9 cellular contexts compared by ENCODE assay signal in the genomic region with DNA sequence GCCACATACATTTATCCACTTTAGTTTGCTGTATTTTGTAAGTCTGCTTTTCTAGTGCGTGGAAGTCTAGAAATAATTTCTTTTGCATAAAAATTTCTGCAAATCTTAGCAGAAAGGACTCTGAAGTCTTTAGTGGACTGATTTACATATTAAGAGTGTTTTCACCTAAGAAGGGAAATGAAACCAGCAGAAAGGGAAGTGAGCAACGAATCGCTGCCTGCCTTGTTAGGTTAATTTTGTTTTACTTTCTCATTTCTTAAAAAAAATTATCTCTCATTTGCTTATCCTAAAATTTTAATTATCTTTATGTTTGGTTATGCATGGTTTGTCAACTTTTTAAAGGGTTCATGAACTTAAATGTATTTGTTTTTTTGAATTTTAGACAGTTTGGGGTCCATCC. TPM values are rescaled to one million over a fixed set of nuclear protein-coding genes. Genes with fewer than 3 reads are reported as not detected.
A peak's percentile ranks its signal among the peaks of the same experiment; 100 is the strongest.
DNase-seq lines count a peak whose midpoint lies in the region; ATAC-seq and TF ChIP-seq lines count a peak whose summit lies in the region.
"Had no signal": no experiment of that assay in that cellular context is flagged by ENCODE, and none has a peak within 500 bp of the region (broad histone marks: within the 10 kb centered on the region; RNA-seq: fewer than 3 reads in every experiment).

No MANE protein-coding gene starts in this region.

- H2BK12ac ChIP-seq in neuronal stem cell (ENCODE audit: low read length): no peak overlapping the region

- no peak overlapping the region for H2BK15ac ChIP-seq in neuronal stem cell (ENCODE audit: low read length)

- H4K91ac ChIP-seq in neuronal stem cell (ENCODE audit: low read depth, low read length, poor library complexity): no peak overlapping the region

- H3K36me3 Mint-ChIP-seq in activated naive CD8-positive, alpha-beta T cell treated with anti-CD3 and anti-CD28 coated beads for 36 hours: peaks cover 38% of the 10 kb centered on the region

- H3K9me3 Mint-ChIP-seq in activated naive CD8-positive, alpha-beta T cell treated with anti-CD3 and anti-CD28 coated beads for 36 hours: no peaks in the 10 kb centered on the region

- no peaks in the 10 kb centered on the region for H3K9me3 ChIP-seq in neuronal stem cell (replicated peaks in 1 of 2; ENCODE audit: control insufficient read depth in 2 of 2, insufficient read depth in 1 of 2, low read depth in 1 of 2, low read length in 2 of 2)

- peak overlapping the region; percentile 95 for H3K27ac Mint-ChIP-seq in activated naive CD8-positive, alpha-beta T cell treated with anti-CD3 and anti-CD28 coated beads for 36 hours

- no peak overlapping the region for H3K27ac ChIP-seq in neuronal stem cell (replicated peaks; ENCODE audit: low read length)
- H3K27ac ChIP-seq: KMS-11 had no signal

- no peak overlapping the region for H3K23ac ChIP-seq in neuronal stem cell (ENCODE audit: low read depth, low read length, poor library complexity)

- H3K4me1 ChIP-seq in neuronal stem cell (ENCODE audit: control insufficient read depth in 2 of 2, insufficient read depth in 1 of 2, low read depth in 1 of 2, low read length in 2 of 2): peaks cover 0 to 9% of the 10 kb centered on the region in 2 donors

- peak; percentile 70 for DNase-seq in GM12865 (ENCODE audit: low read depth)
- DNase-seq in activated naive CD8-positive, alpha-beta T cell treated with anti-CD3 and anti-CD28 coated beads for 36 hours: no peak
- no peak for DNase-seq in COLO829 (ENCODE audit: low spot score)
- no peak for DNase-seq in neuronal stem cell (ENCODE audit: low spot score)
- no peak for DNase-seq in activated CD4-positive, alpha-beta T cell treated with anti-CD3 and anti-CD28 coated beads, Interleukin-2, amount 50 U/mL, for 4 hours
- no peak for DNase-seq in A172 (ENCODE audit: low spot score)

- H2BK120ac ChIP-seq in neuronal stem cell (ENCODE audit: low read depth, low read length): no peak overlapping the region

- peaks cover 8 to 27% of the 10 kb centered on the region in 2 donors for H3K36me3 ChIP-seq in neuronal stem cell (replicated peaks in 1 of 2; ENCODE audit: control insufficient read depth in 2 of 2, insufficient read depth in 2 of 2, low read length in 2 of 2)

- peaks cover 67% of the 10 kb centered on the region for H3K4me1 Mint-ChIP-seq in activated naive CD8-positive, alpha-beta T cell treated with anti-CD3 and anti-CD28 coated beads for 36 hours

- no peak overlapping the region for H3K4ac ChIP-seq in neuronal stem cell (ENCODE audit: low read length)

- no peak overlapping the region for H3K18ac ChIP-seq in neuronal stem cell (ENCODE audit: low read length)

- TF ChIP-seq CTCF in GM12865 (IDR thresholded peaks at IDR 0.05; ENCODE audit: insufficient read depth, low read depth, low read length, missing control alignments): no peak

- H3K9ac ChIP-seq in neuronal stem cell (ENCODE audit: low read depth, low read length, poor library complexity): no peak overlapping the region
- H3K9ac ChIP-seq: KMS-11 had no signal

- no CpG with 5 or more reads among the region's 3 CpGs for WGBS in neuronal stem cell (ENCODE audit: extremely low coverage in 2 of 2, insufficient read length in 2 of 2, insufficient replicate concordance in 1 of 2), 2 donors

- no peak overlapping the region for H2BK5ac ChIP-seq in neuronal stem cell (ENCODE audit: low read length)

- peak overlapping the region; percentile 57 for H3K4me3 Mint-ChIP-seq in activated naive CD8-positive, alpha-beta T cell treated with anti-CD3 and anti-CD28 coated beads for 36 hours

- H3K4me2 ChIP-seq in neuronal stem cell (ENCODE audit: insufficient read depth, low read length, poor library complexity, severe bottlenecking): no peak overlapping the region
- H3K4me2 ChIP-seq: KMS-11 had no signal

- H3K4me3 ChIP-seq in GM12865 (ENCODE audit: low read depth, low read length): no peak overlapping the region
- no peak overlapping the region for H3K4me3 ChIP-seq in neuronal stem cell (ENCODE audit: low read length in 2 of 2)

- H2AFZ ChIP-seq in neuronal stem cell (ENCODE audit: low read length): no peak overlapping the region

- no peaks in the 10 kb centered on the region for H3K27me3 ChIP-seq in neuronal stem cell (ENCODE audit: control insufficient read depth in 3 of 3, insufficient read depth in 3 of 3, low read depth in 1 of 3, low read length in 3 of 3)

- ATAC-seq in GM21367 (IDR thresholded peaks at IDR 0.05; ENCODE audit: unreplicated experiment) (peak; percentile 39), HG03439 (IDR thresholded peaks at IDR 0.05; ENCODE audit: unreplicated experiment) (peak; percentile 47)

- H3K27me3 Mint-ChIP-seq in activated naive CD8-positive, alpha-beta T cell treated with anti-CD3 and anti-CD28 coated beads for 36 hours: no peaks in the 10 kb centered on the region

- no peak overlapping the region for H3K14ac ChIP-seq in neuronal stem cell (ENCODE audit: low read length)

- H3K79me1 ChIP-seq in neuronal stem cell (ENCODE audit: low read depth, low read length): no peaks in the 10 kb centered on the region

- no peak overlapping the region for H4K8ac ChIP-seq in neuronal stem cell (ENCODE audit: low read depth, low read length)

- no peak overlapping the region for H2AK5ac ChIP-seq in neuronal stem cell (ENCODE audit: low read depth, low read length)

RNA-seq across cellular contexts. Expression of gene GPR18, which starts 0.8 kb away (rescaled TPM):
- total RNA-seq in activated naive CD8-positive, alpha-beta T cell treated with anti-CD3 and anti-CD28 coated beads for 36 hours: 10 to 100 TPM; 16.9 to 17.6 TPM
- not detected for polyA plus RNA-seq in neuronal stem cell (2013, experiment 1 of 2)
- not detected for polyA plus RNA-seq in neuronal stem cell (2013, experiment 2 of 2)
- total RNA-seq in A172 (2014; rRNA removed; shearing (Covaris generic)): not detected in 2 replicates

RNA-seq across cellular contexts. Expression of gene GPR183, which starts 48.3 kb away (rescaled TPM):
- 1 to 10 TPM; 4.3 to 4.5 TPM for total RNA-seq in activated naive CD8-positive, alpha-beta T cell treated with anti-CD3 and anti-CD28 coated beads for 36 hours
- polyA plus RNA-seq in neuronal stem cell (2013, experiment 1 of 2): not detected
- not detected for polyA plus RNA-seq in neuronal stem cell (2013, experiment 2 of 2)
- total RNA-seq in A172 (2014; rRNA removed; shearing (Covaris generic)): not detected in 2 replicates

RNA-seq across cellular contexts. Expression of gene UBAC2, which starts 58.3 kb away (rescaled TPM):
- total RNA-seq in activated naive CD8-positive, alpha-beta T cell treated with anti-CD3 and anti-CD28 coated beads for 36 hours: 10 to 100 TPM; 56.0 to 59.0 TPM
- 70.1 TPM for polyA plus RNA-seq in neuronal stem cell (2013, experiment 1 of 2)
- polyA plus RNA-seq in neuronal stem cell (2013, experiment 2 of 2): 68.4 TPM
- total RNA-seq in A172 (2014; rRNA removed; shearing (Covaris generic)): 41.6 and 42.2 TPM in 2 replicates

Comparison
In these comparisons a context has a peak if more than half of its experiments do, and no peak if none do; other contexts are left out.
1. RNA of gene GPR18, which starts 0.8 kb away (total RNA-seq): 16.9 to 17.6 TPM in activated naive CD8-positive, alpha-beta T cell treated with anti-CD3 and anti-CD28 coated beads for 36 hours; not detected in A172; every median in the first group is over 10 times any median in the second.